Comparison of ENCODE assay signal across 8 cellular contexts in the genomic region with DNA sequence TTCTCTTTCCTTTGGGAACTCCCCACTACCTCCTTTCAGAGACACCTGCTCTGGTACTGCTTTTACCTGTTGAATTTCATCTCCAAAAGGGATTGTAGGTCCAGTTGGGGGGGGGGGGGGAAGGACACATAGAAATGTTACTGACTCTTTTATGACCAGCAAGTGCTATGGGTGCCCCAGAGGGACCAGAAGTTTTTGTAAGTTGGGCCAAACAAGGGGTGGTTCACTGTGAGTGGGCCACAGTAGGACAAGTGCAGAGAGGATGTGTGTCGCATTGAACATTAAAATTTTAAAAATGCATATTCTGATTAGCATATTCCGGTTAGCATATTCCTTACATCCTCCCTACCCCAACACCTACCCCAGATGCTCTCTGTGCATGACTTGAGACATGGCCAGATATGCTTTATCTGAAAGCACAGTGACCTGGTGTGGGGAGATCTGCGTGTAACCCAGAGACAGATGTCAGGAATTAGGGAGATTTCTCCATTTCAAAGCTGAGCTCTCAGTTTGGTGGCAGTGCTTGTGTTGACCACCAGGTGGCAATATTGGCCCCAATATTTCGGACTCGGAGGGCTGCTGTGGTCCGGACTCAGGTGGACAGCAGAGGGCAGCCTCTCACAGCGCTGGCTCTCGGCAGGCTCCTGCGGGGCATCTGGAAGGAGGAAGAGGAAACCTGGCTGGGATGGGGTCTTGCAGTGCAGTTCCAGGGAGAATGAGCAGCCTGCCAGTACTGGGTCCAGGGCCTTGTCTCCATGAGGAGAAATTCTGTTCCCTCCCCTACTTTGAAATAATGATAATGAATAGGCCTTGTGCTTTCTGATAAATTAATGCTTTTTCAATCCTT. TPM values are rescaled to one million over a fixed set of nuclear protein-coding genes. Genes with fewer than 3 reads are reported as not detected.
A peak's percentile ranks its signal among the peaks of the same experiment; 100 is the strongest.
DNase-seq lines count a peak whose midpoint lies in the region; ATAC-seq and TF ChIP-seq lines count a peak whose summit lies in the region.

No MANE protein-coding gene starts in this region.

- H3K27me3 ChIP-seq in left ventricle myocardium inferior (ENCODE audit: low read depth) = peaks cover 19% of the 10 kb centered on the region

- no peaks in the 10 kb centered on the region for H3K36me3 ChIP-seq in left ventricle myocardium inferior

- intact Hi-C loops in left ventricle myocardium inferior (cut with micrococcal nuclease) = loop anchor here (5.0 kb wide), 1 partner anchor 67 kb away; no protein-coding TSS in a partner anchor

- peak; percentile 100 for DNase-seq in NCI-H2029 treated with DMSO at 0.1 percent for 48 hours (lab: John Stamatoyannopoulos, UW)
- DNase-seq in T-helper 2 cell treated with Interferon-gamma antibody and Interleukin-4, amounts not matched to agents 5 μg/mL and 100 μg/mL, for 36 hours (ENCODE audit: low spot score) = peak; percentile 79
- peak in 55 of 56 donors; percentile 18 to 93 (median 76) for DNase-seq in amygdala (lab: John Stamatoyannopoulos, UW)
- DNase-seq in left ventricle myocardium inferior = peak; percentile 87
- peak; percentile 68 for DNase-seq in renal cortical epithelial cell (ENCODE audit: low read depth)

- no peaks in the 10 kb centered on the region for H3K9me3 ChIP-seq in left ventricle myocardium inferior (replicated peaks)

- H3K36me3 Mint-ChIP-seq in T-helper 2 cell treated with Interferon-gamma antibody and Interleukin-4, amounts not matched to agents 5 μg/mL and 100 μg/mL, for 36 hours (ENCODE audit: low read depth) = no peaks in the 10 kb centered on the region

- H3K4me3 ChIP-seq in left ventricle myocardium inferior = no peak overlapping the region

- TF ChIP-seq CTCF in GM12873 (IDR thresholded peaks at IDR 0.05; ENCODE audit: insufficient read depth, low read depth, low read length, missing control alignments) (peak; percentile 99), left ventricle myocardium inferior (IDR thresholded peaks at IDR 0.05; ENCODE audit: borderline replicate concordance) (peak; percentile 100)

- H3K27me3 Mint-ChIP-seq in T-helper 2 cell treated with Interferon-gamma antibody and Interleukin-4, amounts not matched to agents 5 μg/mL and 100 μg/mL, for 36 hours (ENCODE audit: low read depth) = no peaks in the 10 kb centered on the region

- H3K27ac ChIP-seq in left ventricle myocardium inferior (replicated peaks) = peak overlapping the region; percentile 47

- ATAC-seq in HG02970 (IDR thresholded peaks at IDR 0.05; ENCODE audit: low FRiP score, unreplicated experiment) (peak; percentile 77), HG02840 (IDR thresholded peaks at IDR 0.05; ENCODE audit: low FRiP score, unreplicated experiment) (no peak)

- H3K4me1 Mint-ChIP-seq in T-helper 2 cell treated with Interferon-gamma antibody and Interleukin-4, amounts not matched to agents 5 μg/mL and 100 μg/mL, for 36 hours (ENCODE audit: low read depth) = peaks cover 24% of the 10 kb centered on the region

- H3K4me1 ChIP-seq in left ventricle myocardium inferior = peaks cover 22% of the 10 kb centered on the region

- peak overlapping the region; percentile 79 for H3K27ac Mint-ChIP-seq in T-helper 2 cell treated with Interferon-gamma antibody and Interleukin-4, amounts not matched to agents 5 μg/mL and 100 μg/mL, for 36 hours

- no peaks in the 10 kb centered on the region for H3K9me3 Mint-ChIP-seq in T-helper 2 cell treated with Interferon-gamma antibody and Interleukin-4, amounts not matched to agents 5 μg/mL and 100 μg/mL, for 36 hours

- H3K4me3 Mint-ChIP-seq in T-helper 2 cell treated with Interferon-gamma antibody and Interleukin-4, amounts not matched to agents 5 μg/mL and 100 μg/mL, for 36 hours = peak overlapping the region; percentile 57

RNA-seq across cellular contexts. Expression of gene CEBPE, which starts 1.6 kb away (rescaled TPM):
- total RNA-seq in left ventricle myocardium inferior = not detected
- not detected in 2 replicates for total RNA-seq in renal cortical epithelial cell

RNA-seq across cellular contexts. Expression of gene CIROP, which starts 15.8 kb away (rescaled TPM):
- total RNA-seq in left ventricle myocardium inferior = not detected
- total RNA-seq in renal cortical epithelial cell = not detected in 2 replicates

RNA-seq across cellular contexts. Expression of gene C14orf119, which starts 25.3 kb away (rescaled TPM):
- 25.2 TPM for total RNA-seq in left ventricle myocardium inferior
- 61.6 and 71.0 TPM in 2 replicates for total RNA-seq in renal cortical epithelial cell

RNA-seq across cellular contexts. Expression of gene ACIN1, which starts 25.7 kb away (rescaled TPM):
- 64.6 TPM for total RNA-seq in left ventricle myocardium inferior
- total RNA-seq in renal cortical epithelial cell = 34.0 and 103 TPM in 2 replicates
